8 cellular contexts compared by ENCODE assay signal in the genomic region with DNA sequence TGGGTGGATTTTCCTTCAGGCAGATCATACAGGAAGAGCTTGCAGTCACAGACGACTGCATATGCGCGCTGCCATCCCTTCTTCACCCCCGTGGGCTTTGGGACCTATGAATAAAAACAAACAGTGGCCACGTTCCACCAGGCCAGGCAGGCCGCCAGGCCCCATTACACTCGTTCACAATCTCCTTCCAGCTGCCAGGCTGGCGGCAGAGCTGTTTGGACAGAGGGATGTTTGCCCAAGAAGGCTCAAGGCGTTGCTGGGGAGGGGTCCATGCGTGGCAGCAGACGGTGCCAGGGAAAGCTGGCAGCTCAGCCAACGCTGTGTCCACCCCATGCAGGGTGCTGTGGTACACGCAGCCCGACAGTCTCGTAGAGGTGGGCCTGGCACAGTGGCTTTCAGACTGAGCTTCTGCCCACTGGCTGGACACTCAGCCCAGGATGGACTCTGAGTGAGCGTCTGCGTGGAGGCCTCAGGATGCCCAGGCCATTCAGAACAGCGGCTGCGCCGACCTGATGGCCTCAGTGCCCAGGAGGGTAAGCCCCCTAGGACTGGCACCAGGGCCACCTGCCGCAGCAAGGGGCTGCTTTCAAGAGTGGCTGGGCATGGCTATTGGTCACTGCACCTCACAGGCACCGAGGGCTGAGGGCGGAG. TPM values are rescaled to one million over a fixed set of nuclear protein-coding genes. Genes with fewer than 3 reads are reported as not detected.
DNase-seq lines count a peak whose midpoint lies in the region; ATAC-seq and TF ChIP-seq lines count a peak whose summit lies in the region.

No MANE protein-coding gene starts in this region.

- H3K27me3 ChIP-seq in CD4-positive, alpha-beta memory T cell (ENCODE audit: insufficient read depth, low read length): no peaks in the 10 kb centered on the region
- H3K27me3 ChIP-seq in esophagus muscularis mucosa (no peaks in the 10 kb centered on the region), ascending aorta (no peaks in the 10 kb centered on the region)

- no peaks in the 10 kb centered on the region for H3K27me3 Mint-ChIP-seq in CD4-positive, alpha-beta memory T cell

- 48% methylated on average over 15 of the region's 23 CpGs for WGBS in esophagus muscularis mucosa

- TF ChIP-seq POLR2A in esophagus muscularis mucosa (IDR thresholded peaks at IDR 0.05; ENCODE audit: low read depth): no peak

- no peak for ATAC-seq in omental fat pad (ENCODE audit: low FRiP score)

- DNase-seq in CD4-positive, alpha-beta memory T cell: no peak
- DNase-seq in NCI-H2081 treated with DMSO at 0.1 percent for 48 hours (lab: John Stamatoyannopoulos, UW) (peak; percentile 78), esophagus muscularis mucosa (ENCODE audit: extremely low spot score) (no peak), pons (ENCODE audit: low spot score) (peak; percentile 89), LoVo (ENCODE audit: low spot score) (no peak), ascending aorta (ENCODE audit: low spot score in 2 of 2) (no peak), NCI-H1694 (lab: John Stamatoyannopoulos, UW) (no peak), omental fat pad (ENCODE audit: low spot score) (no peak)

- H3K4me3 ChIP-seq in CD4-positive, alpha-beta memory T cell (ENCODE audit: low read length in 2 of 2): no peak overlapping the region
- H3K4me3 ChIP-seq in esophagus muscularis mucosa (no peak overlapping the region), ascending aorta (no peak overlapping the region)

- no peaks in the 10 kb centered on the region for H3K9me3 ChIP-seq in CD4-positive, alpha-beta memory T cell (ENCODE audit: control insufficient read depth in 1 of 2, low read length in 2 of 2)
- H3K9me3 ChIP-seq in esophagus muscularis mucosa (no peaks in the 10 kb centered on the region), ascending aorta (no peaks in the 10 kb centered on the region)

- no peak for TF ChIP-seq CTCF in esophagus muscularis mucosa (IDR thresholded peaks at IDR 0.05)
- TF ChIP-seq CTCF in ascending aorta (IDR thresholded peaks at IDR 0.05): no peak
- TF ChIP-seq CTCF in omental fat pad (IDR thresholded peaks at IDR 0.05): no peak

- H3K27ac ChIP-seq in CD4-positive, alpha-beta memory T cell (ENCODE audit: low read depth, low read length): no peak overlapping the region
- H3K27ac ChIP-seq in esophagus muscularis mucosa (replicated peaks in 1 of 4) (peak overlapping the region; percentile 45 to 68 (median 62)), ascending aorta (no peak overlapping the region)

- intact Hi-C loops in CD4-positive, alpha-beta memory T cell (cut with micrococcal nuclease): no loop called here
- intact Hi-C loops in esophagus muscularis mucosa (cut with DNase I) (no loop called here), ascending aorta (cut with DNase I) (no loop called here)

- no peaks in the 10 kb centered on the region for H3K36me3 ChIP-seq in CD4-positive, alpha-beta memory T cell (ENCODE audit: insufficient read depth, low read length)
- H3K36me3 ChIP-seq in esophagus muscularis mucosa: peaks cover 70 to 97% (median 94%) of the 10 kb centered on the region in 4 donors
- H3K36me3 ChIP-seq in ascending aorta: peaks cover 92 to 94% of the 10 kb centered on the region in 2 donors

- peaks cover 4 to 9% of the 10 kb centered on the region in 2 donors for H3K36me3 Mint-ChIP-seq in CD4-positive, alpha-beta memory T cell

- POLR2A ChIA-PET in CD4-positive, alpha-beta memory T cell (lab: Charles Lee; ENCODE audit: partially characterized antibody): interaction anchor here (0.9 to 1.5 kb wide), 2 partner anchors 19 to 48 kb away, joined by 3 to 4 read pairs; no protein-coding TSS in a partner anchor

- peak overlapping the region in 6 of 7 donors; percentile 29 to 86 (median 70) for H3K27ac Mint-ChIP-seq in CD4-positive, alpha-beta memory T cell

- H3K4me3 Mint-ChIP-seq in CD4-positive, alpha-beta memory T cell: peak overlapping the region in 3 of 8 donors; percentile 55 to 65 (median 65)

- peaks cover 15 to 30% (median 23%) of the 10 kb centered on the region in 4 donors for H3K4me1 Mint-ChIP-seq in CD4-positive, alpha-beta memory T cell

- no peaks in the 10 kb centered on the region for H3K9me3 Mint-ChIP-seq in CD4-positive, alpha-beta memory T cell

- TF ChIP-seq EP300 in esophagus muscularis mucosa (IDR thresholded peaks at IDR 0.05): no peak

- peaks cover 15% of the 10 kb centered on the region for H3K4me1 ChIP-seq in CD4-positive, alpha-beta memory T cell (ENCODE audit: insufficient read depth, low read length)
- peaks cover 15 to 26% (median 23%) of the 10 kb centered on the region in 4 donors for H3K4me1 ChIP-seq in esophagus muscularis mucosa
- peaks cover 9 to 10% of the 10 kb centered on the region in 2 donors for H3K4me1 ChIP-seq in ascending aorta

- CTCF ChIA-PET in CD4-positive, alpha-beta memory T cell (lab: Charles Lee; ENCODE audit: partially characterized antibody): no interaction called here

RNA-seq across cellular contexts. Expression of gene AMN, which starts 27.5 kb away (rescaled TPM):
- 1 to 10 TPM; 5.1 to 7.1 TPM for total RNA-seq in CD4-positive, alpha-beta memory T cell
- polyA plus RNA-seq in CD4-positive, alpha-beta memory T cell: 1 to 10 TPM in 1 of 2 donors, under 1 TPM in 1; 0.77 to 2.1 TPM
- total RNA-seq in esophagus muscularis mucosa (under 1 TPM in 2 of 4 donors, not detected in 2; 0.11 to 0.32 TPM), ascending aorta (0.32 TPM), omental fat pad (1 to 10 TPM in 2 of 4 donors, under 1 TPM in 2; 0.72 to 2.7 (median 1.7) TPM)

Comparison
In these comparisons a context has a peak if more than half of its experiments do, and no peak if none do; other contexts are left out.
1. DNase-seq: peak in NCI-H2081 treated with DMSO at 0.1 percent for 48 hours (single experiment) and pons (single experiment); none in CD4-positive, alpha-beta memory T cell (0 of 5), esophagus muscularis mucosa (single experiment), LoVo (single experiment), ascending aorta (0 of 2), NCI-H1694 (single experiment) and omental fat pad (single experiment).
2. H3K27ac ChIP-seq: peak in esophagus muscularis mucosa (4 of 4); none in CD4-positive, alpha-beta memory T cell (single experiment) and ascending aorta (0 of 2).